Comparison of ENCODE assay signal across 20 cellular contexts in genomic region chr22:47593911-47594311, GRCh38.
"Had no signal": no experiment of that assay in that cellular context is flagged by ENCODE, and none has a peak within 500 bp of the region (broad histone marks: within the 10 kb centered on the region; RNA-seq: fewer than 3 reads in every experiment).

No MANE protein-coding gene starts in this region.

- H3K27me3 Mint-ChIP-seq: dendritic cell treated with granulocyte-macrophage colony-stimulating factor and Interleukin-4, amounts not matched to agents 40 ng/mL and 50 ng/mL, for 4 days had no signal

- H3K36me3 Mint-ChIP-seq: naive thymus-derived CD4-positive, alpha-beta T cell had no signal

- H3K27ac Mint-ChIP-seq: dendritic cell treated with granulocyte-macrophage colony-stimulating factor and Interleukin-4, amounts not matched to agents 40 ng/mL and 50 ng/mL, for 4 days; naive thymus-derived CD4-positive, alpha-beta T cell had no signal

- H3K4me1 ChIP-seq: left ventricle myocardium inferior, parathyroid adenoma, prostate gland, right lobe of liver, spleen, suprapubic skin, thyroid gland, upper lobe of left lung had no signal

- H3K4me2 ChIP-seq: hepatocyte had no signal

- ATAC-seq: left cardiac atrium; naive thymus-derived CD4-positive, alpha-beta T cell; right lobe of liver had no signal

- H3K9ac ChIP-seq: parathyroid adenoma had no signal

- H3K27me3 ChIP-seq: hepatocyte, right lobe of liver, thyroid gland, upper lobe of left lung had no signal

- H3K4me1 Mint-ChIP-seq: naive thymus-derived CD4-positive, alpha-beta T cell had no signal

- H2AFZ ChIP-seq: hepatocyte, parathyroid adenoma had no signal

- H3K4me3 Mint-ChIP-seq: dendritic cell treated with granulocyte-macrophage colony-stimulating factor and Interleukin-4, amounts not matched to agents 40 ng/mL and 50 ng/mL, for 4 days; naive thymus-derived CD4-positive, alpha-beta T cell had no signal

- H3K79me2 ChIP-seq: hepatocyte, parathyroid adenoma had no signal

- H3K36me3 ChIP-seq: left ventricle myocardium inferior, prostate gland, right lobe of liver, spleen, suprapubic skin, thyroid gland, upper lobe of left lung had no signal

- DNase-seq: erythroblast; foreskin melanocyte; kidney; left cardiac atrium; left ventricle myocardium inferior; mesendoderm; naive thymus-derived CD4-positive, alpha-beta T cell; occipital lobe; spleen; stimulated activated CD4-positive, alpha-beta T cell treated with anti-CD3 and anti-CD28 coated beads, Interleukin-2, amount 100 ng/mL, for 24 hours; stimulated activated CD4-positive, alpha-beta T cell treated with anti-CD3 and anti-CD28 coated beads, Interleukin-4, amount 100 ng/mL, for 4 hours; stimulated activated naive CD4-positive, alpha-beta T cell treated with Interleukin-2 at 50 U/mL for 16 hours; upper lobe of left lung had no signal

- H3K4me3 ChIP-seq: hepatocyte, left ventricle myocardium inferior, prostate gland, right lobe of liver, spleen, suprapubic skin, thyroid gland, upper lobe of left lung had no signal

- H3K9me3 Mint-ChIP-seq: dendritic cell treated with granulocyte-macrophage colony-stimulating factor and Interleukin-4, amounts not matched to agents 40 ng/mL and 50 ng/mL, for 4 days; naive thymus-derived CD4-positive, alpha-beta T cell had no signal

- H3K27ac ChIP-seq: hepatocyte, left ventricle myocardium inferior, parathyroid adenoma, prostate gland, right lobe of liver, spleen, suprapubic skin, thyroid gland, upper lobe of left lung had no signal

- H3K9me3 ChIP-seq: prostate gland, right lobe of liver, spleen, suprapubic skin, thyroid gland, upper lobe of left lung had no signal
